8 cellular contexts compared by ENCODE assay signal in the genomic region with DNA sequence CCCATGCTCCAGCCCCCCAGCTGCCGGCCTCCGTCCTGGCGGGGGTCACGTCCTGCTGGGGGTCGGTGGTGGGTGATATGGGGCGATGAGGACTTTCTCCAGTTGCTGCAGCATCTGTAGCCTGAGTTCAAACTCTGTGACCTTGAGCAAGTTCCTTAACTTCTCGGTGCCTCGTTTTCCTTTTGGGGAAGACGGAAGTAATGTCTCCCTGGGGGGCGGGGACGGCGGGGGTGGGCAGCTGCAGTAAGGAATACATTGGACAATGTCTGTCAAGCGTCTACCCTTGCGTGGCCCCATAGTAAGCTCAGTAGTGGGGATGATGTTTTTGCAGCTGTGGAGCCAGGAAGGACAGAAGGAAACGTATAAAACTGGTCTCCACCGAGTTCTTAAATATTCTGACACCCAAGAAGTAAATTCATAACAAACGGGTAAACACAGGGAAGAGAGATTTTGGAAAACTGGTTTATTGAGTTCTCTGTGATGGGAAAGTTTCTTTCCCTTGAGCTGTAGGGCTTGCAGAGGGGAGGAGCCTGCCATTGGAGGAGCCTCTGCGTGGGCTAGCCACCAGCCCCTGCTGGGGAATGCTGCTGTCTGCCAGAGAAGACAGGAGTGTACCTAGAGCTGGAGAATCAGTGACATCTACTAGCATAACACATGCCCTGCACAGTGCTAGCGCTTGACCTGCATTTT. TPM values are rescaled to one million over a fixed set of nuclear protein-coding genes. Genes with fewer than 3 reads are reported as not detected.
A peak's percentile ranks its signal among the peaks of the same experiment; 100 is the strongest.
DNase-seq lines count a peak whose midpoint lies in the region; TF ChIP-seq lines count a peak whose summit lies in the region.

No MANE protein-coding gene starts in this region.

- WGBS in thyroid gland, 2 donors, result 22 to 27% methylated on average over 14 to 19 of the region's 19 CpGs

- H3K36me3 ChIP-seq in thyroid gland, result no peaks in the 10 kb centered on the region

- intact Hi-C loops in thyroid gland (cut with DNase I), result no loop called here

- no peak for TF ChIP-seq POLR2A in thyroid gland (IDR thresholded peaks at IDR 0.05)

- DNase-seq in activated naive CD4-positive, alpha-beta T cell treated with anti-CD3 and anti-CD28 coated beads, Interleukin-2, amount 50 U/mL, for 16 hours, result no peak
- DNase-seq in left kidney (ENCODE audit: low read depth, low spot score) (peak; percentile 73), thyroid gland (peak in 1 of 2 donors; percentile 35), glutamatergic neuron (no peak), H4 (ENCODE audit: low spot score) (no peak)
- DNase-seq in activated CD8-positive, alpha-beta memory T cell treated with anti-CD3 and anti-CD28 coated beads, Interleukin-2, amount 50 U/mL, for 4 hours, result no peak

- H3K9me3 ChIP-seq in thyroid gland, result no peaks in the 10 kb centered on the region

- H3K27ac Mint-ChIP-seq in activated naive CD4-positive, alpha-beta T cell treated with anti-CD3 and anti-CD28 coated beads, Interleukin-2, amount 50 U/mL, for 24 hours, result no peak overlapping the region
- peak overlapping the region; percentile 50 for H3K27ac Mint-ChIP-seq in activated naive CD8-positive, alpha-beta T cell
- H3K27ac Mint-ChIP-seq in glutamatergic neuron (ENCODE audit: unreplicated experiment), result no peak overlapping the region

- peaks cover 40% of the 10 kb centered on the region for H3K4me1 Mint-ChIP-seq in activated naive CD4-positive, alpha-beta T cell treated with anti-CD3 and anti-CD28 coated beads, Interleukin-2, amount 50 U/mL, for 24 hours
- H3K4me1 Mint-ChIP-seq in activated naive CD8-positive, alpha-beta T cell (ENCODE audit: low read depth), result peaks cover 35% of the 10 kb centered on the region
- no peaks in the 10 kb centered on the region for H3K4me1 Mint-ChIP-seq in glutamatergic neuron (ENCODE audit: low read depth, unreplicated experiment)

- peak overlapping the region; percentile 78 for H3K4me3 Mint-ChIP-seq in activated naive CD4-positive, alpha-beta T cell treated with anti-CD3 and anti-CD28 coated beads, Interleukin-2, amount 50 U/mL, for 24 hours
- H3K4me3 Mint-ChIP-seq in activated naive CD8-positive, alpha-beta T cell, result peak overlapping the region; percentile 80
- no peak overlapping the region for H3K4me3 Mint-ChIP-seq in glutamatergic neuron (ENCODE audit: unreplicated experiment)

- no peaks in the 10 kb centered on the region for H3K27me3 ChIP-seq in thyroid gland

- no peaks in the 10 kb centered on the region for H3K27me3 Mint-ChIP-seq in activated naive CD4-positive, alpha-beta T cell treated with anti-CD3 and anti-CD28 coated beads, Interleukin-2, amount 50 U/mL, for 24 hours
- no peaks in the 10 kb centered on the region for H3K27me3 Mint-ChIP-seq in activated naive CD8-positive, alpha-beta T cell
- peaks cover 28% of the 10 kb centered on the region for H3K27me3 Mint-ChIP-seq in glutamatergic neuron (ENCODE audit: unreplicated experiment)

- no peaks in the 10 kb centered on the region for H3K9me3 Mint-ChIP-seq in activated naive CD4-positive, alpha-beta T cell treated with anti-CD3 and anti-CD28 coated beads, Interleukin-2, amount 50 U/mL, for 24 hours
- H3K9me3 Mint-ChIP-seq in activated naive CD8-positive, alpha-beta T cell (ENCODE audit: low read depth), result no peaks in the 10 kb centered on the region
- H3K9me3 Mint-ChIP-seq in glutamatergic neuron (ENCODE audit: unreplicated experiment), result peaks cover 11% of the 10 kb centered on the region

- peak overlapping the region; percentile 94 to 96 (median 96) for H3K27ac ChIP-seq in thyroid gland

- TF ChIP-seq CTCF in thyroid gland (IDR thresholded peaks at IDR 0.05) (no peak), glutamatergic neuron (IDR thresholded peaks at IDR 0.05; ENCODE audit: partially characterized antibody, unreplicated experiment) (no peak)

- peaks cover 37 to 38% of the 10 kb centered on the region in 2 donors for H3K4me1 ChIP-seq in thyroid gland

- H3K36me3 Mint-ChIP-seq in activated naive CD4-positive, alpha-beta T cell treated with anti-CD3 and anti-CD28 coated beads, Interleukin-2, amount 50 U/mL, for 24 hours, result no peaks in the 10 kb centered on the region
- peaks cover 6% of the 10 kb centered on the region for H3K36me3 Mint-ChIP-seq in activated naive CD8-positive, alpha-beta T cell
- H3K36me3 Mint-ChIP-seq in glutamatergic neuron (ENCODE audit: unreplicated experiment), result peaks cover 12% of the 10 kb centered on the region

- H3K4me3 ChIP-seq in thyroid gland (replicated peaks in 1 of 3), result peak overlapping the region; percentile 64 to 84 (median 73)

RNA-seq across cellular contexts. Expression of a gene that starts 1.0 kb away (rescaled TPM):
- total RNA-seq in thyroid gland, result 10 to 100 TPM; 45.8 to 57.4 (median 52.1) TPM
- total RNA-seq in glutamatergic neuron (ENCODE audit: unreplicated experiment), result not detected
- total RNA-seq in H4 (2014; rRNA removed; shearing (Covaris generic)), result 0.10 and 0.21 TPM in 2 replicates

RNA-seq across cellular contexts. Expression of a gene that starts 23.0 kb away (rescaled TPM):
- not detected for total RNA-seq in thyroid gland
- not detected for total RNA-seq in glutamatergic neuron (ENCODE audit: unreplicated experiment)
- total RNA-seq in H4 (2014; rRNA removed; shearing (Covaris generic)), result not detected in 2 replicates

Comparison
In these comparisons a context has a peak if more than half of its experiments do, and no peak if none do; other contexts are left out.
1. RNA of a gene that starts 1.0 kb away (total RNA-seq): 45.8 to 57.4 TPM in thyroid gland; 0.10 to 0.21 TPM in H4 and not detected in glutamatergic neuron (single experiment); every median in the first group is over 10 times any median in the second.